10 cellular contexts compared by ENCODE assay signal in the genomic region with DNA sequence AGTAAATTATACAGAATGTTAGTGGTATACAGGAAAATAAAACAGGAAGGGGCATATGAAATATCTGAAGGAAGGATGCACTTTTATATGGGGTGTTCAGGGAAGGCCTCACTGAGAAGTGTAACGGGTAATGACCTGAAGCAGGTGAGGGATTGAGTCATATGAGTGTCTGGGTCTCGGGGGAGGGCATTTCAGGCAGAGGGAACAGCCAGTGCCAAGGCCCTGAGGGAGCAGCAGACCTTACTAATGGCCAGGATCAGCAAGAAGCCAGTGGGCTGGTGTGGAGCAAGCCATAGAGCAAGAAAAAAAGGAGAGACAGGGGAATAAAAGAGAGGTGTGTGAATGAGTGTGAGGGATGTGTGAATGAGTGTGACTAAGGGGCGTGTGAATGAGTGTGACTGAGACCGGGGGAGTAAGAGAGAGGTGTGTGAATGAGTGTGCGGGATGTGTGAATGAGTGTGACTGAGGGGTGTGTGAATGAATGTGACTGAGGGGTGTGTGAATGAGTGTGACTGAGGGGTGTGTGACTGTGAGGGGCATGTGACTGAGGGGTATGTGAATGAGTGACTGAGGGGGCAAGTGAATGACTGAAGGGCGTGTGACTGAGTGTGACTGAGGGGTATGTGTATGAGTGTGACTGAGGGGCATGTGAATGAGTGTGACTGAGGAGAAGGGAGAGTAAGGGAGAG.
"Had no signal": no experiment of that assay in that cellular context is flagged by ENCODE, and none has a peak within 500 bp of the region (broad histone marks: within the 10 kb centered on the region; RNA-seq: fewer than 3 reads in every experiment).

No MANE protein-coding gene starts in this region.

- H3K9me3 ChIP-seq: heart left ventricle, left lung, ovary had no signal

- H3K36me3 ChIP-seq: cardiac muscle cell, heart left ventricle, left lung, ovary had no signal

- H3K27me3 ChIP-seq: cardiac muscle cell, heart left ventricle, ovary had no signal

- H3K27ac ChIP-seq: cardiac muscle cell, heart left ventricle, left lung, ovary had no signal

- H3K4me1 ChIP-seq: heart left ventricle, left lung had no signal

- FAIRE-seq: astrocyte, frontal cortex had no signal

- DNase-seq: activated naive CD4-positive, alpha-beta T cell; left lung; mesenchymal stem cell; ovary; stimulated activated CD4-positive, alpha-beta T cell treated with anti-CD3 and anti-CD28 coated beads, Interleukin-4, amount 100 ng/mL, for 4 hours had no signal

- H3K4me3 ChIP-seq: cardiac muscle cell, heart left ventricle, left lung, ovary had no signal

- ATAC-seq: left lung, WTC11 had no signal
